In the genomic region with DNA sequence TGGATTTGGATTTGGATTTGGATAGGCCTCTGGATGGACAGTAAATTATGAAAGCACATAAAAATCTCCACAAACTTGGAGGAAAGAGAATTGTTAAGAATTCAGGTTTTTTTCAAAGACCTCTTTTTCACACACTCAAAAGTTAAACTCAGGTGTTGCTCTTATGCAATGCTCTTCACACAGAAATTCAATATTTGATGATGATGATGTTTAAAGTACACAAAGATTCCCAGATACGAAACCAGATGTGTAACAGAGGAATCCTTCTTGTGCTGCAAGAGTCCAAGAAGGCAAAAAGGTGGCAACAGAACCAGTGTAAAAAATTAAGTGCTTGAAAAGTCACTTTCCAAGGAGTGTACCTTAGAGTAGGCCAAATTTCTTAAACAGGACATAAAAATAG, we compare ENCODE assay signal across 34 cellular contexts.
"Had no signal": no experiment of that assay in that cellular context is flagged by ENCODE, and none has a peak within 500 bp of the region (broad histone marks: within the 10 kb centered on the region; RNA-seq: fewer than 3 reads in every experiment).

No MANE protein-coding gene starts in this region.

- H3K4me3 ChIP-seq: adrenal gland, body of pancreas, breast epithelium had no signal

- ATAC-seq: activated CD8-positive, alpha-beta T cell treated with anti-CD3 and anti-CD28 coated beads for 36 hours; activated naive CD4-positive, alpha-beta T cell treated with anti-CD3 and anti-CD28 coated beads, Interleukin-2, amount 50 U/mL, for 72 hours; activated T-cell treated with anti-CD3 and anti-CD28 coated beads, Interleukin-2, amount 50 U/mL, for 4 hours; activated T-cell treated with anti-CD3 and anti-CD28 coated beads, Interleukin-2, amount 50 U/mL, for 72 hours; activated T-helper 17 cell treated with anti-CD3 and anti-CD28 coated beads, Interleukin-2, amount 50 U/mL, for 72 hours; body of pancreas had no signal

- H3K27me3 ChIP-seq: adrenal gland, body of pancreas, brain microvascular endothelial cell, breast epithelium had no signal

- H3K36me3 Mint-ChIP-seq: activated CD4-positive, alpha-beta memory T cell treated with anti-CD3 and anti-CD28 coated beads for 36 hours; activated naive CD4-positive, alpha-beta T cell treated with anti-CD3 and anti-CD28 coated beads, Interleukin-2, amount 50 U/mL, for 72 hours had no signal

- H3K27ac ChIP-seq: adrenal gland, body of pancreas, brain microvascular endothelial cell, breast epithelium, VCaP had no signal

- H3K9me3 Mint-ChIP-seq: activated B cell treated with CpG ODN at 0.5 μM for 24 hours; activated CD4-positive, alpha-beta memory T cell treated with anti-CD3 and anti-CD28 coated beads for 36 hours; activated CD4-positive, alpha-beta T cell treated with anti-CD3 and anti-CD28 coated beads, Interleukin-2, amount 10 ng/mL, durations not matched to agents 7 days and 5 days; activated CD8-positive, alpha-beta T cell treated with anti-CD3 and anti-CD28 coated beads for 36 hours; activated naive CD4-positive, alpha-beta T cell treated with anti-CD3 and anti-CD28 coated beads, Interleukin-2, amount 50 U/mL, for 72 hours; activated naive CD8-positive, alpha-beta T cell treated with anti-CD3 and anti-CD28 coated beads for 36 hours; activated T-cell treated with anti-CD3 and anti-CD28 coated beads, Interleukin-2, amount 50 U/mL, for 4 hours; activated T-cell treated with anti-CD3 and anti-CD28 coated beads, Interleukin-2, amount 50 U/mL, for 72 hours; activated T-helper 1 cell treated with anti-CD3 and anti-CD28 coated beads, Interleukin-12 subunit alpha, Interleukin-12 subunit beta, Interleukin-2, Interleukin-4 antibody, amounts not matched to agents 30 ng/mL and 10 ng/mL and 1 ng/mL, durations not matched to agents 14 hours and 24 hours and 36 hours; activated T-helper 17 cell treated with anti-CD3 and anti-CD28 coated beads, Interleukin-2, amount 50 U/mL, for 72 hours; T-helper 1 cell treated with Interleukin-12 subunit alpha and Interleukin-12 subunit beta and Interleukin-4 antibody, amounts not matched to agents 30 μg/mL and 1 μg/mL, for 36 hours; T-helper 2 cell treated with Interferon-gamma antibody and Interleukin-4, amounts not matched to agents 5 μg/mL and 100 μg/mL, for 36 hours had no signal

- H3K27ac Mint-ChIP-seq: activated B cell treated with CpG ODN at 0.5 μM for 24 hours; activated CD4-positive, alpha-beta memory T cell treated with anti-CD3 and anti-CD28 coated beads for 36 hours; activated CD4-positive, alpha-beta T cell treated with anti-CD3 and anti-CD28 coated beads, Interleukin-2, amount 10 ng/mL, durations not matched to agents 7 days and 5 days; activated CD8-positive, alpha-beta T cell treated with anti-CD3 and anti-CD28 coated beads for 36 hours; activated naive CD4-positive, alpha-beta T cell treated with anti-CD3 and anti-CD28 coated beads for 36 hours; activated naive CD4-positive, alpha-beta T cell treated with anti-CD3 and anti-CD28 coated beads, Interleukin-2, amount 50 U/mL, for 72 hours; activated naive CD8-positive, alpha-beta T cell treated with anti-CD3 and anti-CD28 coated beads for 36 hours; activated T-cell treated with anti-CD3 and anti-CD28 coated beads, Interleukin-2, amount 50 U/mL, for 72 hours; activated T-helper 1 cell treated with anti-CD3 and anti-CD28 coated beads, Interleukin-12 subunit alpha, Interleukin-12 subunit beta, Interleukin-2, Interleukin-4 antibody, amounts not matched to agents 30 ng/mL and 10 ng/mL and 1 ng/mL, durations not matched to agents 14 hours and 24 hours and 36 hours; activated T-helper 17 cell treated with anti-CD3 and anti-CD28 coated beads, Interleukin-2, amount 50 U/mL, for 72 hours; T-helper 1 cell treated with Interleukin-12 subunit alpha and Interleukin-12 subunit beta and Interleukin-4 antibody, amounts not matched to agents 30 μg/mL and 1 μg/mL, for 36 hours; T-helper 2 cell treated with Interferon-gamma antibody and Interleukin-4, amounts not matched to agents 5 μg/mL and 100 μg/mL, for 36 hours had no signal

- H3K4me1 Mint-ChIP-seq: activated B cell treated with CpG ODN at 0.5 μM for 24 hours; activated CD4-positive, alpha-beta T cell treated with anti-CD3 and anti-CD28 coated beads, Interleukin-2, amount 10 ng/mL, durations not matched to agents 7 days and 5 days; activated naive CD8-positive, alpha-beta T cell treated with anti-CD3 and anti-CD28 coated beads for 36 hours; activated T-helper 17 cell treated with anti-CD3 and anti-CD28 coated beads, Interleukin-2, amount 50 U/mL, for 72 hours had no signal

- DNase-seq: activated B cell treated with CpG ODN at 0.5 μM for 24 hours; activated CD4-positive, alpha-beta memory T cell treated with anti-CD3 and anti-CD28 coated beads for 36 hours; activated CD4-positive, alpha-beta T cell treated with anti-CD3 and anti-CD28 coated beads for 4 hours; activated CD4-positive, alpha-beta T cell treated with anti-CD3 and anti-CD28 coated beads, Interleukin-2, amount 10 ng/mL, durations not matched to agents 7 days and 5 days; activated CD4-positive, alpha-beta T cell treated with anti-CD3 and anti-CD28 coated beads, Interleukin-2, amount 50 U/mL, for 4 hours; activated CD4-positive, CD25-positive, alpha-beta regulatory T cell treated with anti-CD3 and anti-CD28 coated beads, Interleukin-2, amount 50 U/mL, for 72 hours; activated CD8-positive, alpha-beta memory T cell treated with anti-CD3 and anti-CD28 coated beads, Interleukin-2, amount 50 U/mL, for 4 hours; activated CD8-positive, alpha-beta T cell treated with anti-CD3 and anti-CD28 coated beads for 36 hours; activated effector memory CD4-positive, alpha-beta T cell treated with anti-CD3 and anti-CD28 coated beads, Interleukin-2, amount 50 U/mL, for 16 hours; activated gamma-delta T cell treated with Interleukin-2 at 50 U/mL for 16 hours; activated naive CD4-positive, alpha-beta T cell; activated naive CD4-positive, alpha-beta T cell treated with anti-CD3 and anti-CD28 coated beads for 36 hours; activated naive CD4-positive, alpha-beta T cell treated with anti-CD3 and anti-CD28 coated beads, Interleukin-2, amount 50 U/mL, for 16 hours; activated naive CD8-positive, alpha-beta T cell treated with anti-CD3 and anti-CD28 coated beads for 36 hours; activated T-cell treated with anti-CD3 and anti-CD28 coated beads for 4 hours; activated T-cell treated with anti-CD3 and anti-CD28 coated beads, Interleukin-2, amount 50 U/mL, for 1 hour; activated T-cell treated with anti-CD3 and anti-CD28 coated beads, Interleukin-2, amount 50 U/mL, for 4 hours; activated T-cell treated with anti-CD3 and anti-CD28 coated beads, Interleukin-2, amount 50 U/mL, for 72 hours; adrenal gland; amniotic stem cell; aorta; body of pancreas; brain microvascular endothelial cell; central memory CD4-positive, alpha-beta T cell; T-helper 1 cell; T-helper 2 cell; T-helper 9 cell had no signal

- H3K4me3 Mint-ChIP-seq: activated B cell treated with CpG ODN at 0.5 μM for 24 hours; activated CD4-positive, alpha-beta memory T cell treated with anti-CD3 and anti-CD28 coated beads for 36 hours; activated CD4-positive, alpha-beta T cell treated with anti-CD3 and anti-CD28 coated beads, Interleukin-2, amount 10 ng/mL, durations not matched to agents 7 days and 5 days; activated CD8-positive, alpha-beta T cell treated with anti-CD3 and anti-CD28 coated beads for 36 hours; activated naive CD4-positive, alpha-beta T cell treated with anti-CD3 and anti-CD28 coated beads for 36 hours; activated naive CD8-positive, alpha-beta T cell treated with anti-CD3 and anti-CD28 coated beads for 36 hours; activated T-cell treated with anti-CD3 and anti-CD28 coated beads, Interleukin-2, amount 50 U/mL, for 4 hours; activated T-cell treated with anti-CD3 and anti-CD28 coated beads, Interleukin-2, amount 50 U/mL, for 72 hours; activated T-helper 1 cell treated with anti-CD3 and anti-CD28 coated beads, Interleukin-12 subunit alpha, Interleukin-12 subunit beta, Interleukin-2, Interleukin-4 antibody, amounts not matched to agents 30 ng/mL and 10 ng/mL and 1 ng/mL, durations not matched to agents 14 hours and 24 hours and 36 hours; activated T-helper 17 cell treated with anti-CD3 and anti-CD28 coated beads, Interleukin-2, amount 50 U/mL, for 72 hours; T-helper 1 cell treated with Interleukin-12 subunit alpha and Interleukin-12 subunit beta and Interleukin-4 antibody, amounts not matched to agents 30 μg/mL and 1 μg/mL, for 36 hours; T-helper 2 cell treated with Interferon-gamma antibody and Interleukin-4, amounts not matched to agents 5 μg/mL and 100 μg/mL, for 36 hours had no signal

- H3K36me3 ChIP-seq: adrenal gland, brain microvascular endothelial cell, breast epithelium had no signal

- H3K4me1 ChIP-seq: breast epithelium had no signal

- H3K9me3 ChIP-seq: adrenal gland, body of pancreas, breast epithelium had no signal

- H3K27me3 Mint-ChIP-seq: activated T-helper 17 cell treated with anti-CD3 and anti-CD28 coated beads, Interleukin-2, amount 50 U/mL, for 72 hours had no signal
